14 cellular contexts compared by ENCODE assay signal in the genomic region with DNA sequence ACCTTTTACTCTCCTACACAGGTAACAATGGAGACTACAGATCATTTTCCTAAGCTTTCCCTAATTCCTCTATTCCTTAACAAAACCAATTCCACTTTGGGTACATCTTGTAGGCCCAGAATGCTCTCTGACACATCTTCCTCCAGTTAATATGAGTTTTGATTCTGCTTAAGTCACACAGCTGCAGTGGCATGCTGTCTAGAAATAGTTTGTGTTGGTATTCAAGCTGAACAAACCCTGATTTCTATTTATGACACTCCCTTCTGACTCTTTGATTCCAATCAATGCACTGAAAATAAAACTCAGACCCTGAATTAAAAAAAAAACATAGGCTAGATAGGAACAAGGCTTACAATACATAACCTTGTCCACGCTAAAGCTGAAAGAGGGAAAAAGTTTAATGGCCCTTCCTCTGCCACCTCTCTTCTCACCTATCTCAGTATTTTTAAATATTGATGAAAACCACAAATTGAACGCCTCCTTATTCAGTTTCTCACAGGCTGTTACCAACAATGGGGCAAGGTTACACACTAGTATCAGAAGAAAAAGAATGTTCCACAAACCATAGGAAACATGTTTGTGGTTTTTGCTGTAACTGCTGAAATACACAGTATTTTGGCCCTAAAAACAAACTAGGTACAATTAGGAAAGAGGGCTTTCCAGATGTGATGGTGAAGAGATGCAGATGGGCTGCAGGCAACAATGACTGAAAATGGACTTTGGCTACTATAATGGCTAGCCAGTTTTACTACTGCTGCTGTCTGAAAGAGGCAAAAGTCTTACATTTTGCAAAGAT. TPM values are rescaled to one million over a fixed set of nuclear protein-coding genes. Genes with fewer than 3 reads are reported as not detected.
DNase-seq lines count a peak whose midpoint lies in the region; ATAC-seq and TF ChIP-seq lines count a peak whose summit lies in the region.
"Had no signal": no experiment of that assay in that cellular context is flagged by ENCODE, and none has a peak within 500 bp of the region (broad histone marks: within the 10 kb centered on the region; RNA-seq: fewer than 3 reads in every experiment).

No MANE protein-coding gene starts in this region.

- H3K27me3 ChIP-seq in colonic mucosa (no peaks in the 10 kb centered on the region), HAP-1 (ENCODE audit: low read depth) (no peaks in the 10 kb centered on the region)
- H3K27me3 ChIP-seq: MG63, spleen had no signal

- no peak for DNase-seq in activated naive CD8-positive, alpha-beta T cell treated with anti-CD3 and anti-CD28 coated beads, Interleukin-2, amount 10 ng/mL, durations not matched to agents 7 days and 5 days
- DNase-seq in activated naive CD8-positive, alpha-beta T cell treated with anti-CD3 and anti-CD28 coated beads for 36 hours: no peak
- no peak for DNase-seq in activated T-helper 1 cell treated with anti-CD3 and anti-CD28 coated beads, Interleukin-12 subunit alpha, Interleukin-12 subunit beta, Interleukin-2, Interleukin-4 antibody, amounts not matched to agents 30 ng/mL and 10 ng/mL and 1 ng/mL, durations not matched to agents 14 hours and 24 hours and 36 hours (ENCODE audit: low spot score)
- DNase-seq in Right ventricle myocardium inferior (ENCODE audit: missing footprints): no peak
- DNase-seq in activated gamma-delta T cell (lab: John Stamatoyannopoulos, UW): no peak
- no peak for DNase-seq in colonic mucosa
- DNase-seq in HAP-1 (ENCODE audit: low spot score in 2 of 2): no peak
- DNase-seq: amygdala, MG63, PC-9, spleen had no signal

- H3K4me1 ChIP-seq in colonic mucosa (no peaks in the 10 kb centered on the region), HAP-1 (no peaks in the 10 kb centered on the region)

- peak; percentile 39 for ATAC-seq in activated naive CD8-positive, alpha-beta T cell treated with anti-CD3 and anti-CD28 coated beads, Interleukin-2, amount 10 ng/mL, durations not matched to agents 7 days and 5 days (ENCODE audit: low read depth)
- ATAC-seq in HG02642 (IDR thresholded peaks at IDR 0.05; ENCODE audit: poor library complexity, unreplicated experiment): peak; percentile 50
- ATAC-seq in Right ventricle myocardium inferior: no peak
- ATAC-seq: left lobe of liver had no signal

- POLR2A ChIA-PET in activated naive CD8-positive, alpha-beta T cell treated with anti-CD3 and anti-CD28 coated beads, Interleukin-2, amount 10 ng/mL, durations not matched to agents 7 days and 5 days (lab: Charles Lee): interaction anchor here (0.7 kb wide), 1 partner anchor 12 kb away, joined by 3 read pairs; no protein-coding TSS in a partner anchor

- in situ Hi-C loops in HAP-1 (cut with MboI; ENCODE audit: low sequenced_read_pairs): no loop called here

- peaks cover 17% of the 10 kb centered on the region for H3K4me1 Mint-ChIP-seq in activated naive CD8-positive, alpha-beta T cell treated with anti-CD3 and anti-CD28 coated beads, Interleukin-2, amount 10 ng/mL, durations not matched to agents 7 days and 5 days
- H3K4me1 Mint-ChIP-seq in activated naive CD8-positive, alpha-beta T cell treated with anti-CD3 and anti-CD28 coated beads for 36 hours: peaks cover 7% of the 10 kb centered on the region
- peaks cover 23% of the 10 kb centered on the region for H3K4me1 Mint-ChIP-seq in activated T-helper 1 cell treated with anti-CD3 and anti-CD28 coated beads, Interleukin-12 subunit alpha, Interleukin-12 subunit beta, Interleukin-2, Interleukin-4 antibody, amounts not matched to agents 30 ng/mL and 10 ng/mL and 1 ng/mL, durations not matched to agents 14 hours and 24 hours and 36 hours (ENCODE audit: low read depth)

- H3K27ac ChIP-seq in colonic mucosa: no peak overlapping the region
- H3K27ac ChIP-seq: HL-60, PC-9 had no signal

- no peaks in the 10 kb centered on the region for H3K27me3 Mint-ChIP-seq in activated naive CD8-positive, alpha-beta T cell treated with anti-CD3 and anti-CD28 coated beads, Interleukin-2, amount 10 ng/mL, durations not matched to agents 7 days and 5 days
- no peaks in the 10 kb centered on the region for H3K27me3 Mint-ChIP-seq in activated naive CD8-positive, alpha-beta T cell treated with anti-CD3 and anti-CD28 coated beads for 36 hours
- H3K27me3 Mint-ChIP-seq in activated T-helper 1 cell treated with anti-CD3 and anti-CD28 coated beads, Interleukin-12 subunit alpha, Interleukin-12 subunit beta, Interleukin-2, Interleukin-4 antibody, amounts not matched to agents 30 ng/mL and 10 ng/mL and 1 ng/mL, durations not matched to agents 14 hours and 24 hours and 36 hours (ENCODE audit: insufficient read depth): no peaks in the 10 kb centered on the region

- peak overlapping the region; percentile 22 for H3K4me3 Mint-ChIP-seq in activated naive CD8-positive, alpha-beta T cell treated with anti-CD3 and anti-CD28 coated beads, Interleukin-2, amount 10 ng/mL, durations not matched to agents 7 days and 5 days
- no peak overlapping the region for H3K4me3 Mint-ChIP-seq in activated naive CD8-positive, alpha-beta T cell treated with anti-CD3 and anti-CD28 coated beads for 36 hours
- peak overlapping the region; percentile 5 for H3K4me3 Mint-ChIP-seq in activated T-helper 1 cell treated with anti-CD3 and anti-CD28 coated beads, Interleukin-12 subunit alpha, Interleukin-12 subunit beta, Interleukin-2, Interleukin-4 antibody, amounts not matched to agents 30 ng/mL and 10 ng/mL and 1 ng/mL, durations not matched to agents 14 hours and 24 hours and 36 hours

- intact Hi-C loops in activated T-helper 1 cell treated with anti-CD3 and anti-CD28 coated beads, Interleukin-12 subunit alpha, Interleukin-12 subunit beta, Interleukin-2, Interleukin-4 antibody, amounts not matched to agents 30 ng/mL and 10 ng/mL and 1 ng/mL, durations not matched to agents 14 hours and 24 hours and 36 hours (cut with micrococcal nuclease): loop anchor here (1.0 kb wide), 1 partner anchor 12 kb away; no protein-coding TSS in a partner anchor
- intact Hi-C loops in Right ventricle myocardium inferior (cut with DNase I) (no loop called here), colonic mucosa (cut with DNase I) (no loop called here)

- no peak overlapping the region for H3K9ac ChIP-seq in colonic mucosa (ENCODE audit: low read depth in 2 of 2, low read length in 2 of 2)

- peak overlapping the region; percentile 3 for H3K27ac Mint-ChIP-seq in activated naive CD8-positive, alpha-beta T cell treated with anti-CD3 and anti-CD28 coated beads, Interleukin-2, amount 10 ng/mL, durations not matched to agents 7 days and 5 days
- no peak overlapping the region for H3K27ac Mint-ChIP-seq in activated naive CD8-positive, alpha-beta T cell treated with anti-CD3 and anti-CD28 coated beads for 36 hours
- H3K27ac Mint-ChIP-seq in activated T-helper 1 cell treated with anti-CD3 and anti-CD28 coated beads, Interleukin-12 subunit alpha, Interleukin-12 subunit beta, Interleukin-2, Interleukin-4 antibody, amounts not matched to agents 30 ng/mL and 10 ng/mL and 1 ng/mL, durations not matched to agents 14 hours and 24 hours and 36 hours: peak overlapping the region; percentile 64

- no peaks in the 10 kb centered on the region for H3K9me3 Mint-ChIP-seq in activated naive CD8-positive, alpha-beta T cell treated with anti-CD3 and anti-CD28 coated beads, Interleukin-2, amount 10 ng/mL, durations not matched to agents 7 days and 5 days
- no peaks in the 10 kb centered on the region for H3K9me3 Mint-ChIP-seq in activated naive CD8-positive, alpha-beta T cell treated with anti-CD3 and anti-CD28 coated beads for 36 hours
- H3K9me3 Mint-ChIP-seq in activated T-helper 1 cell treated with anti-CD3 and anti-CD28 coated beads, Interleukin-12 subunit alpha, Interleukin-12 subunit beta, Interleukin-2, Interleukin-4 antibody, amounts not matched to agents 30 ng/mL and 10 ng/mL and 1 ng/mL, durations not matched to agents 14 hours and 24 hours and 36 hours: no peaks in the 10 kb centered on the region

- H3K36me3 ChIP-seq in colonic mucosa (no peaks in the 10 kb centered on the region), HAP-1 (replicated peaks) (peaks cover 5% of the 10 kb centered on the region; the same call in 1 of the 2 replicates)

- no peak for TF ChIP-seq CTCF in colonic mucosa (IDR thresholded peaks at IDR 0.05)

- H3K4me3 ChIP-seq in colonic mucosa: no peak overlapping the region
- no peak overlapping the region for H3K4me3 ChIP-seq in HAP-1
- H3K4me3 ChIP-seq: MG63, PC-9, spleen had no signal

- H3K9me3 ChIP-seq in colonic mucosa: no peaks in the 10 kb centered on the region
- H3K9me3 ChIP-seq in HAP-1: no peaks in the 10 kb centered on the region
- H3K9me3 ChIP-seq: MG63, spleen had no signal

- peaks cover 15% of the 10 kb centered on the region for H3K36me3 Mint-ChIP-seq in activated naive CD8-positive, alpha-beta T cell treated with anti-CD3 and anti-CD28 coated beads, Interleukin-2, amount 10 ng/mL, durations not matched to agents 7 days and 5 days
- peaks cover 8% of the 10 kb centered on the region for H3K36me3 Mint-ChIP-seq in activated naive CD8-positive, alpha-beta T cell treated with anti-CD3 and anti-CD28 coated beads for 36 hours
- H3K36me3 Mint-ChIP-seq in activated T-helper 1 cell treated with anti-CD3 and anti-CD28 coated beads, Interleukin-12 subunit alpha, Interleukin-12 subunit beta, Interleukin-2, Interleukin-4 antibody, amounts not matched to agents 30 ng/mL and 10 ng/mL and 1 ng/mL, durations not matched to agents 14 hours and 24 hours and 36 hours (ENCODE audit: low read depth): peaks cover 15% of the 10 kb centered on the region

RNA-seq across cellular contexts. Expression of a gene that starts 35.7 kb away (rescaled TPM):
- 1 to 10 TPM; 7.1 to 7.5 TPM for total RNA-seq in activated naive CD8-positive, alpha-beta T cell treated with anti-CD3 and anti-CD28 coated beads, Interleukin-2, amount 10 ng/mL, durations not matched to agents 7 days and 5 days
- total RNA-seq in activated naive CD8-positive, alpha-beta T cell treated with anti-CD3 and anti-CD28 coated beads for 36 hours: under 1 TPM; 0.91 to 0.98 TPM
- total RNA-seq in activated T-helper 1 cell treated with anti-CD3 and anti-CD28 coated beads, Interleukin-12 subunit alpha, Interleukin-12 subunit beta, Interleukin-2, Interleukin-4 antibody, amounts not matched to agents 30 ng/mL and 10 ng/mL and 1 ng/mL, durations not matched to agents 14 hours and 24 hours and 36 hours: 15.9 and 16.0 TPM in 2 replicates
- total RNA-seq in Right ventricle myocardium inferior (15.6 TPM), colonic mucosa (10 to 100 TPM; 20.0 to 21.1 TPM)
